In genomic region chr9:105901514-105902109, GRCh38 we compare ENCODE assay signal across 8 cellular contexts.
A peak's percentile ranks its signal among the peaks of the same experiment; 100 is the strongest.
DNase-seq lines count a peak whose midpoint lies in the region; ATAC-seq and TF ChIP-seq lines count a peak whose summit lies in the region.

No MANE protein-coding gene starts in this region.

- H3K9me3 ChIP-seq in RWPE2 (ENCODE audit: severe bottlenecking) (no peaks in the 10 kb centered on the region), psoas muscle (no peaks in the 10 kb centered on the region)

- WGBS in psoas muscle, 3 donors, result 21 to 24% (median 22%) methylated on average over 4 of the region's 4 CpGs

- DNase-seq in CMK (ENCODE audit: low read depth) (peak; percentile 56), RWPE2 (ENCODE audit: low spot score) (no peak), germinal center (ENCODE audit: low spot score) (peak; percentile 9), psoas muscle (peak; percentile 29 to 62)
- DNase-seq in activated T-cell treated with anti-CD3 and anti-CD28 coated beads, Interleukin-2, amount 50 U/mL, for 24 hours, result no peak
- DNase-seq in activated T-helper 2 cell treated with anti-CD3 and anti-CD28 coated beads, Interferon-gamma antibody, Interleukin-2, Interleukin-4, amounts not matched to agents 10 μg/mL and 5 μg/mL and 100 μg/mL, durations not matched to agents 14 hours and 24 hours and 36 hours (ENCODE audit: low spot score), result no peak

- H3K36me3 Mint-ChIP-seq in activated T-cell treated with anti-CD3 and anti-CD28 coated beads, Interleukin-2, amount 50 U/mL, for 24 hours (ENCODE audit: low read depth), result no peaks in the 10 kb centered on the region
- no peaks in the 10 kb centered on the region for H3K36me3 Mint-ChIP-seq in activated T-helper 2 cell treated with anti-CD3 and anti-CD28 coated beads, Interferon-gamma antibody, Interleukin-2, Interleukin-4, amounts not matched to agents 10 μg/mL and 5 μg/mL and 100 μg/mL, durations not matched to agents 14 hours and 24 hours and 36 hours (ENCODE audit: low read depth)

- TF ChIP-seq CTCF in RWPE2 (IDR thresholded peaks at IDR 0.05; ENCODE audit: poor library complexity, severe bottlenecking) (peak; percentile 77), psoas muscle (IDR thresholded peaks at IDR 0.05) (peak; percentile 78)

- H3K36me3 ChIP-seq in RWPE2 (ENCODE audit: low read depth) (no peaks in the 10 kb centered on the region), psoas muscle (ENCODE audit: insufficient read depth in 1 of 2, low read depth in 1 of 2) (no peaks in the 10 kb centered on the region)

- intact Hi-C loops in psoas muscle (cut with DNase I), result loop anchor here (5.0 to 10.0 kb wide), 2 partner anchors 961 to 963 kb away; partner anchors contain the start of gene ZNF462 (in 2 of the 2)
- intact Hi-C loops in activated T-helper 2 cell treated with anti-CD3 and anti-CD28 coated beads, Interferon-gamma antibody, Interleukin-2, Interleukin-4, amounts not matched to agents 10 μg/mL and 5 μg/mL and 100 μg/mL, durations not matched to agents 14 hours and 24 hours and 36 hours (cut with micrococcal nuclease), result no loop called here

- no peak overlapping the region for H3K27ac ChIP-seq in RWPE2 (ENCODE audit: poor library complexity, severe bottlenecking)
- H3K27ac ChIP-seq in psoas muscle, result no peak overlapping the region

- H3K4me1 ChIP-seq in RWPE2 (ENCODE audit: insufficient read depth, poor library complexity, severe bottlenecking), result no peaks in the 10 kb centered on the region
- peaks cover 4% of the 10 kb centered on the region for H3K4me1 ChIP-seq in psoas muscle

- no peak overlapping the region for H3K4me3 ChIP-seq in RWPE2 (ENCODE audit: severe bottlenecking)
- H3K4me3 ChIP-seq in psoas muscle, result no peak overlapping the region

- H3K9me3 Mint-ChIP-seq in activated T-cell treated with anti-CD3 and anti-CD28 coated beads, Interleukin-2, amount 50 U/mL, for 24 hours, result no peaks in the 10 kb centered on the region
- no peaks in the 10 kb centered on the region for H3K9me3 Mint-ChIP-seq in activated T-helper 2 cell treated with anti-CD3 and anti-CD28 coated beads, Interferon-gamma antibody, Interleukin-2, Interleukin-4, amounts not matched to agents 10 μg/mL and 5 μg/mL and 100 μg/mL, durations not matched to agents 14 hours and 24 hours and 36 hours

- H3K27me3 Mint-ChIP-seq in activated T-cell treated with anti-CD3 and anti-CD28 coated beads, Interleukin-2, amount 50 U/mL, for 24 hours, result no peaks in the 10 kb centered on the region
- peaks cover 7% of the 10 kb centered on the region for H3K27me3 Mint-ChIP-seq in activated T-helper 2 cell treated with anti-CD3 and anti-CD28 coated beads, Interferon-gamma antibody, Interleukin-2, Interleukin-4, amounts not matched to agents 10 μg/mL and 5 μg/mL and 100 μg/mL, durations not matched to agents 14 hours and 24 hours and 36 hours (ENCODE audit: low read depth)

- no peaks in the 10 kb centered on the region for H3K4me1 Mint-ChIP-seq in activated T-cell treated with anti-CD3 and anti-CD28 coated beads, Interleukin-2, amount 50 U/mL, for 24 hours (ENCODE audit: low read depth)
- H3K4me1 Mint-ChIP-seq in activated T-helper 2 cell treated with anti-CD3 and anti-CD28 coated beads, Interferon-gamma antibody, Interleukin-2, Interleukin-4, amounts not matched to agents 10 μg/mL and 5 μg/mL and 100 μg/mL, durations not matched to agents 14 hours and 24 hours and 36 hours (ENCODE audit: low read depth), result no peaks in the 10 kb centered on the region

- H3K27me3 ChIP-seq in RWPE2 (ENCODE audit: insufficient read depth, poor library complexity, severe bottlenecking) (no peaks in the 10 kb centered on the region), psoas muscle (ENCODE audit: insufficient read depth in 3 of 3, low read length in 2 of 3) (no peaks in the 10 kb centered on the region)

- H3K4me3 Mint-ChIP-seq in activated T-cell treated with anti-CD3 and anti-CD28 coated beads, Interleukin-2, amount 50 U/mL, for 24 hours, result no peak overlapping the region
- H3K4me3 Mint-ChIP-seq in activated T-helper 2 cell treated with anti-CD3 and anti-CD28 coated beads, Interferon-gamma antibody, Interleukin-2, Interleukin-4, amounts not matched to agents 10 μg/mL and 5 μg/mL and 100 μg/mL, durations not matched to agents 14 hours and 24 hours and 36 hours (ENCODE audit: low read depth), result no peak overlapping the region

- ATAC-seq in GM18909 (IDR thresholded peaks at IDR 0.05; ENCODE audit: poor library complexity, unreplicated experiment) (peak; percentile 89), HG03442 (IDR thresholded peaks at IDR 0.05; ENCODE audit: unreplicated experiment) (peak; percentile 61), RWPE2 (ENCODE audit: low read depth) (peak; percentile 88), psoas muscle (peak; percentile 96 to 98 (median 96))

- no peak overlapping the region for H3K27ac Mint-ChIP-seq in activated T-cell treated with anti-CD3 and anti-CD28 coated beads, Interleukin-2, amount 50 U/mL, for 24 hours
- no peak overlapping the region for H3K27ac Mint-ChIP-seq in activated T-helper 2 cell treated with anti-CD3 and anti-CD28 coated beads, Interferon-gamma antibody, Interleukin-2, Interleukin-4, amounts not matched to agents 10 μg/mL and 5 μg/mL and 100 μg/mL, durations not matched to agents 14 hours and 24 hours and 36 hours

Comparison
In these comparisons a context has a peak if more than half of its experiments do, and no peak if none do; other contexts are left out.
1. DNase-seq: peak in CMK (single experiment), germinal center (single experiment) and psoas muscle (2 of 2); none in RWPE2 (single experiment), activated T-cell treated with anti-CD3 and anti-CD28 coated beads, Interleukin-2, amount 50 U/mL, for 24 hours (single experiment) and activated T-helper 2 cell treated with anti-CD3 and anti-CD28 coated beads, Interferon-gamma antibody, Interleukin-2, Interleukin-4, amounts not matched to agents 10 μg/mL and 5 μg/mL and 100 μg/mL, durations not matched to agents 14 hours and 24 hours and 36 hours (single experiment).
2. Peak in every context shown above with its lines, with median percentiles within 50 percentile points of each other: ATAC-seq.